Comparison of ENCODE assay signal across 1 cellular context in genomic region chr2:70142590-70143313, GRCh38.
A peak's percentile ranks its signal among the peaks of the same experiment; 100 is the strongest.
TF ChIP-seq lines count a peak whose summit lies in the region.

No MANE protein-coding gene starts in this region.

TF ChIP-seq in K562, 482 proteins besides CTCF, POLR2A, EP300 and RAD21 (continued from another document and continues in another):
- TF ChIP-seq, protein P1, sequence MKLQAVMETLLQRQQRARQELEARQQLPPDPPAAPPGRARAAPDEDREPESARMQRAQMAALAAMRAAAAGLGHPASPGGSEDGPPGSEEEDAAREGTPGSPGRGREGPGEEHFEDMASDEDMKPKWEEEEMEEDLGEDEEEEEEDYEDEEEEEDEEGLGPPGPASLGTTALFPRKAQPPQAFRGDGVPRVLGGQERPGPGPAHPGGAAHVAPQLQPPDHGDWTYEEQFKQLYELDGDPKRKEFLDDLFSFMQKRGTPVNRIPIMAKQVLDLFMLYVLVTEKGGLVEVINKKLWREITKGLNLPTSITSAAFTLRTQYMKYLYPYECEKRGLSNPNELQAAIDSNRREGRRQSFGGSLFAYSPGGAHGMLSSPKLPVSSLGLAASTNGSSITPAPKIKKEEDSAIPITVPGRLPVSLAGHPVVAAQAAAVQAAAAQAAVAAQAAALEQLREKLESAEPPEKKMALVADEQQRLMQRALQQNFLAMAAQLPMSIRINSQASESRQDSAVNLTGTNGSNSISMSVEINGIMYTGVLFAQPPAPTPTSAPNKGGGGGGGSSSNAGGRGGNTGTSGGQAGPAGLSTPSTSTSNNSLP (IDR thresholded peaks at IDR 0.05; ENCODE audit: borderline replicate concordance, low read depth, low read length): no peak
- TF ChIP-seq, protein P2, sequence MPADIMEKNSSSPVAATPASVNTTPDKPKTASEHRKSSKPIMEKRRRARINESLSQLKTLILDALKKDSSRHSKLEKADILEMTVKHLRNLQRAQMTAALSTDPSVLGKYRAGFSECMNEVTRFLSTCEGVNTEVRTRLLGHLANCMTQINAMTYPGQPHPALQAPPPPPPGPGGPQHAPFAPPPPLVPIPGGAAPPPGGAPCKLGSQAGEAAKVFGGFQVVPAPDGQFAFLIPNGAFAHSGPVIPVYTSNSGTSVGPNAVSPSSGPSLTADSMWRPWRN (IDR thresholded peaks at IDR 0.05; ENCODE audit: low read depth): peak; percentile 82
- TF ChIP-seq NONO (IDR thresholded peaks at IDR 0.05; ENCODE audit: low read depth in 2 of 2, low read length in 1 of 2) (peak in 1 of 2 experiments; percentile 92; a peak in 2 of 4 replicates), SIN3A (IDR thresholded peaks at IDR 0.05; ENCODE audit: borderline replicate concordance in 2 of 2, control insufficient read depth in 1 of 2, low read depth in 2 of 2, low read length in 2 of 2) (peak in 1 of 2 experiments; percentile 75; a peak in 1 of 4 replicates), ZMIZ1 (IDR thresholded peaks at IDR 0.05; ENCODE audit: low read depth in 2 of 2, low read length in 2 of 2) (peak in 1 of 2 experiments; percentile 73; a peak in 2 of 4 replicates), ZBTB1 (CRISPR knock-in tag; IDR thresholded peaks at IDR 0.05; ENCODE audit: borderline replicate concordance, low read depth) (no peak; the same call in 1 of the 2 replicates), MXI1 (IDR thresholded peaks at IDR 0.05; ENCODE audit: low read depth, low read length) (0 out of 2 replicates have a peak, but pooled peaks have one; percentile 50), ELK3 (CRISPR knock-in tag; IDR thresholded peaks at IDR 0.05) (no peak), HLTF (IDR thresholded peaks at IDR 0.05) (no peak), ZNF592 (IDR thresholded peaks at IDR 0.05) (no peak), CBX2 (IDR thresholded peaks at IDR 0.05; ENCODE audit: insufficient read depth, low read length, poor library complexity, severe bottlenecking) (no peak), ARID1B (IDR thresholded peaks at IDR 0.05) (peak; percentile 50), ZNF644 (tag; IDR thresholded peaks at IDR 0.05; ENCODE audit: low read depth) (no peak), GATAD2A (IDR thresholded peaks at IDR 0.05) (peak; percentile 35; the same call in 1 of the 2 replicates), SNIP1 (IDR thresholded peaks at IDR 0.05; ENCODE audit: low read depth) (no peak), HDAC3 (IDR thresholded peaks at IDR 0.05; ENCODE audit: borderline replicate concordance, partially characterized antibody) (peak; percentile 84), TEAD4 (IDR thresholded peaks at IDR 0.05; ENCODE audit: low read length) (peak; percentile 34; the same call in 1 of the 2 replicates), TEAD4 (CRISPR knock-in tag; IDR thresholded peaks at IDR 0.05; ENCODE audit: borderline replicate concordance) (no peak), USF2 (CRISPR knock-in tag; IDR thresholded peaks at IDR 0.05) (peak; percentile 88), HDAC6 (IDR thresholded peaks at IDR 0.05; ENCODE audit: low read depth, low read length) (no peak), MEF2D (tag; conservative IDR thresholded peaks at IDR 0.05; ENCODE audit: low read depth) (no peak), SETDB1 (IDR thresholded peaks at IDR 0.05; ENCODE audit: low read length) (no peak), TGIF2 (CRISPR knock-in tag; IDR thresholded peaks at IDR 0.05) (no peak), SMARCA4 (IDR thresholded peaks at IDR 0.05) (no peak), ZNF224 (CRISPR knock-in tag; IDR thresholded peaks at IDR 0.05) (no peak), LCOR (CRISPR knock-in tag; IDR thresholded peaks at IDR 0.05) (peak; percentile 99), ZNF696 (CRISPR knock-in tag; conservative IDR thresholded peaks at IDR 0.05) (no peak), BRD9 (IDR thresholded peaks at IDR 0.05; ENCODE audit: low read depth, partially characterized antibody) (peak; percentile 74), MAFK (IDR thresholded peaks at IDR 0.05; ENCODE audit: low read length) (no peak; the same call in 1 of the 2 replicates), KLF16 (IDR thresholded peaks at IDR 0.05) (peak; percentile 72), EHMT2 (IDR thresholded peaks at IDR 0.05) (no peak), SREBF2 (CRISPR knock-in tag; IDR thresholded peaks at IDR 0.05) (no peak), YBX1 (IDR thresholded peaks at IDR 0.05) (no peak), MTA1 (IDR thresholded peaks at IDR 0.05; ENCODE audit: borderline replicate concordance) (peak; percentile 96), RBM39 (optimal IDR thresholded peaks at IDR 0.05; ENCODE audit: low read depth, low read length) (no peak), HDGF (IDR thresholded peaks at IDR 0.05) (no peak), TSC22D4 (tag; IDR thresholded peaks at IDR 0.05) (no peak), MYBL2 (IDR thresholded peaks at IDR 0.05; ENCODE audit: low read depth) (no peak), MYBL2 (CRISPR knock-in tag; IDR thresholded peaks at IDR 0.05; ENCODE audit: borderline replicate concordance) (no peak), RAD51 (IDR thresholded peaks at IDR 0.05; ENCODE audit: borderline replicate concordance, low read depth) (peak; percentile 82), RFX5 (IDR thresholded peaks at IDR 0.05; ENCODE audit: low read depth, low read length) (no peak), ZNF274 (IDR thresholded peaks at IDR 0.05; ENCODE audit: borderline replicate concordance, low read depth, low read length) (no peak), NBN (IDR thresholded peaks at IDR 0.05; ENCODE audit: low read depth) (peak; percentile 97), BCOR (IDR thresholded peaks at IDR 0.05) (peak; percentile 54; the same call in 1 of the 2 replicates)
- TF ChIP-seq, protein P3, sequence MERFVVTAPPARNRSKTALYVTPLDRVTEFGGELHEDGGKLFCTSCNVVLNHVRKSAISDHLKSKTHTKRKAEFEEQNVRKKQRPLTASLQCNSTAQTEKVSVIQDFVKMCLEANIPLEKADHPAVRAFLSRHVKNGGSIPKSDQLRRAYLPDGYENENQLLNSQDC (CRISPR knock-in tag; IDR thresholded peaks at IDR 0.05): no peak
- TF ChIP-seq, protein P4, sequence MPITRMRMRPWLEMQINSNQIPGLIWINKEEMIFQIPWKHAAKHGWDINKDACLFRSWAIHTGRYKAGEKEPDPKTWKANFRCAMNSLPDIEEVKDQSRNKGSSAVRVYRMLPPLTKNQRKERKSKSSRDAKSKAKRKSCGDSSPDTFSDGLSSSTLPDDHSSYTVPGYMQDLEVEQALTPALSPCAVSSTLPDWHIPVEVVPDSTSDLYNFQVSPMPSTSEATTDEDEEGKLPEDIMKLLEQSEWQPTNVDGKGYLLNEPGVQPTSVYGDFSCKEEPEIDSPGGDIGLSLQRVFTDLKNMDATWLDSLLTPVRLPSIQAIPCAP (CRISPR knock-in tag; IDR thresholded peaks at IDR 0.05; ENCODE audit: borderline replicate concordance): no peak
- TF ChIP-seq, protein P5, sequence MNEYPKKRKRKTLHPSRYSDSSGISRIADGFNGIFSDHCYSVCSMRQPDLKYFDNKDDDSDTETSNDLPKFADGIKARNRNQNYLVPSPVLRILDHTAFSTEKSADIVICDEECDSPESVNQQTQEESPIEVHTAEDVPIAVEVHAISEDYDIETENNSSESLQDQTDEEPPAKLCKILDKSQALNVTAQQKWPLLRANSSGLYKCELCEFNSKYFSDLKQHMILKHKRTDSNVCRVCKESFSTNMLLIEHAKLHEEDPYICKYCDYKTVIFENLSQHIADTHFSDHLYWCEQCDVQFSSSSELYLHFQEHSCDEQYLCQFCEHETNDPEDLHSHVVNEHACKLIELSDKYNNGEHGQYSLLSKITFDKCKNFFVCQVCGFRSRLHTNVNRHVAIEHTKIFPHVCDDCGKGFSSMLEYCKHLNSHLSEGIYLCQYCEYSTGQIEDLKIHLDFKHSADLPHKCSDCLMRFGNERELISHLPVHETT (CRISPR knock-in tag; conservative IDR thresholded peaks at IDR 0.05 in 1 of 2, IDR thresholded peaks at IDR 0.05 in 1 of 2): peak in 1 of 2 experiments; percentile 50; a peak in 1 of 4 replicates
- TF ChIP-seq, protein P6, sequence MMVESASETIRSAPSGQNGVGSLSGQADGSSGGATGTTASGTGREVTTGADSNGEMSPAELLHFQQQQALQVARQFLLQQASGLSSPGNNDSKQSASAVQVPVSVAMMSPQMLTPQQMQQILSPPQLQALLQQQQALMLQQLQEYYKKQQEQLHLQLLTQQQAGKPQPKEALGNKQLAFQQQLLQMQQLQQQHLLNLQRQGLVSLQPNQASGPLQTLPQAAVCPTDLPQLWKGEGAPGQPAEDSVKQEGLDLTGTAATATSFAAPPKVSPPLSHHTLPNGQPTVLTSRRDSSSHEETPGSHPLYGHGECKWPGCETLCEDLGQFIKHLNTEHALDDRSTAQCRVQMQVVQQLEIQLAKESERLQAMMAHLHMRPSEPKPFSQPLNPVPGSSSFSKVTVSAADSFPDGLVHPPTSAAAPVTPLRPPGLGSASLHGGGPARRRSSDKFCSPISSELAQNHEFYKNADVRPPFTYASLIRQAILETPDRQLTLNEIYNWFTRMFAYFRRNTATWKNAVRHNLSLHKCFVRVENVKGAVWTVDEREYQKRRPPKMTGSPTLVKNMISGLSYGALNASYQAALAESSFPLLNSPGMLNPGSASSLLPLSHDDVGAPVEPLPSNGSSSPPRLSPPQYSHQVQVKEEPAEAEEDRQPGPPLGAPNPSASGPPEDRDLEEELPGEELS (CRISPR knock-in tag; IDR thresholded peaks at IDR 0.05; ENCODE audit: borderline replicate concordance): no peak
- TF ChIP-seq, protein P7, sequence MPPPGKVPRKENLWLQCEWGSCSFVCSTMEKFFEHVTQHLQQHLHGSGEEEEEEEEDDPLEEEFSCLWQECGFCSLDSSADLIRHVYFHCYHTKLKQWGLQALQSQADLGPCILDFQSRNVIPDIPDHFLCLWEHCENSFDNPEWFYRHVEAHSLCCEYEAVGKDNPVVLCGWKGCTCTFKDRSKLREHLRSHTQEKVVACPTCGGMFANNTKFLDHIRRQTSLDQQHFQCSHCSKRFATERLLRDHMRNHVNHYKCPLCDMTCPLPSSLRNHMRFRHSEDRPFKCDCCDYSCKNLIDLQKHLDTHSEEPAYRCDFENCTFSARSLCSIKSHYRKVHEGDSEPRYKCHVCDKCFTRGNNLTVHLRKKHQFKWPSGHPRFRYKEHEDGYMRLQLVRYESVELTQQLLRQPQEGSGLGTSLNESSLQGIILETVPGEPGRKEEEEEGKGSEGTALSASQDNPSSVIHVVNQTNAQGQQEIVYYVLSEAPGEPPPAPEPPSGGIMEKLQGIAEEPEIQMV (tag; conservative IDR thresholded peaks at IDR 0.05; ENCODE audit: low read depth): peak; percentile 76
